Comparison of ENCODE assay signal across 23 cellular contexts in the genomic region with DNA sequence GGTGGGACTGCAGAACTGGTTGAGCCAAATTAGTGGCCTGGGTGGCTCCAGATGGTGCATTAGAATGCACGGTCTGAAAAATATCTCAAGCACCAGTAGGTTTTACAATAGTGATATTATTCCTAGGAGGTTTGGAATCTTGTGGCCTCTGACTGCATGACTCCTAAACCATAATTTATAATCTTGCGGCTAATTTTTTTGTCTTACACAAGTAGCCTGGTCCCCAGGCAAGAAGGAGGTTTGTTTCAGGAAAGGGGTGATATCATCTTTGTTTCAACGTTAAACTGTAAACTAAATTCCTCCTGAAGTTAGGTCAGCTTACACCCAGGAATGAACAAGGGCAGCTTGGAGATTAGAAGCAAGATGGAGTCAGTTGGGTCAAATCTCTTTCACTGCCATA.
DNase-seq lines count a peak whose midpoint lies in the region; ATAC-seq, FAIRE-seq and TF ChIP-seq lines count a peak whose summit lies in the region.
"Had no signal": no experiment of that assay in that cellular context is flagged by ENCODE, and none has a peak within 500 bp of the region (broad histone marks: within the 10 kb centered on the region; RNA-seq: fewer than 3 reads in every experiment).

No MANE protein-coding gene starts in this region.

- FAIRE-seq in astrocyte (lab: Jason Lieb, UNC), result no peak

- no peaks in the 10 kb centered on the region for H3K79me2 ChIP-seq in astrocyte (ENCODE audit: insufficient read depth, low read length)

- H3K4me2 ChIP-seq in astrocyte (ENCODE audit: low read length), result no peak overlapping the region
- H3K4me2 ChIP-seq: PC-9 had no signal

- H3K4me1 Mint-ChIP-seq in astrocyte (ENCODE audit: low read depth, unreplicated experiment), result peaks cover 8% of the 10 kb centered on the region
- H3K4me1 Mint-ChIP-seq: central memory CD8-positive, alpha-beta T cell; natural killer cell had no signal

- no peak overlapping the region for H3K4me3 Mint-ChIP-seq in astrocyte (ENCODE audit: unreplicated experiment)
- H3K4me3 Mint-ChIP-seq: central memory CD8-positive, alpha-beta T cell; natural killer cell had no signal

- no peaks in the 10 kb centered on the region for H3K36me3 Mint-ChIP-seq in astrocyte (ENCODE audit: low read depth, unreplicated experiment)
- H3K36me3 Mint-ChIP-seq: natural killer cell had no signal

- ATAC-seq in gastrocnemius medialis (no peak), GM18517 (IDR thresholded peaks at IDR 0.05; ENCODE audit: unreplicated experiment) (no peak)
- ATAC-seq: left colon, natural killer cell had no signal

- H3K36me3 ChIP-seq in astrocyte (ENCODE audit: insufficient read depth, low read length), result no peaks in the 10 kb centered on the region
- no peaks in the 10 kb centered on the region for H3K36me3 ChIP-seq in gastrocnemius medialis
- H3K36me3 ChIP-seq: sigmoid colon, WERI-Rb-1 had no signal

- no peaks in the 10 kb centered on the region for H4K20me1 ChIP-seq in astrocyte (ENCODE audit: insufficient read depth, low read length)

- TF ChIP-seq POLR2A in gastrocnemius medialis (IDR thresholded peaks at IDR 0.05), result no peak

- H3K4me3 ChIP-seq in AG09309 (ENCODE audit: control insufficient read depth, low read depth, low read length), result no peak overlapping the region
- H3K4me3 ChIP-seq in astrocyte (ENCODE audit: insufficient read depth, low read depth, low read length), result no peak overlapping the region
- no peak overlapping the region for H3K4me3 ChIP-seq in gastrocnemius medialis
- H3K4me3 ChIP-seq: PC-9, sigmoid colon, testis had no signal

- DNase-seq in AG09309 (ENCODE audit: low read depth), result peak; percentile 70
- DNase-seq in H4 (ENCODE audit: low spot score), result peak; percentile 85
- DNase-seq in astrocyte (ENCODE audit: low read depth), result peak; percentile 96
- peak; percentile 39 for DNase-seq in iris pigment epithelial cell (ENCODE audit: low read depth)
- DNase-seq in hypothalamus (lab: John Stamatoyannopoulos, UW), result no peak
- DNase-seq in gastrocnemius medialis, result no peak
- DNase-seq in NCI-H345 (lab: John Stamatoyannopoulos, UW), result no peak
- DNase-seq: activated CD4-positive, alpha-beta T cell treated with anti-CD3 and anti-CD28 coated beads, Interleukin-2, amount 50 U/mL, for 48 hours; amniotic stem cell; DND-41; erythroblast; KBM-7; left colon; natural killer cell; NCI-H1930; NCI-H2227 treated with DMSO at 0.1 percent for 48 hours; NCI-H774; PC-9; sigmoid colon; testis; WERI-Rb-1 had no signal

- in situ Hi-C loops in gastrocnemius medialis (cut with MboI; ENCODE audit: low sequenced_read_pairs in 4 of 4), result no loop called here

- H3K4me1 ChIP-seq in astrocyte (ENCODE audit: insufficient read depth, low read length) (no peaks in the 10 kb centered on the region), gastrocnemius medialis (no peaks in the 10 kb centered on the region)
- H3K4me1 ChIP-seq: sigmoid colon, testis had no signal

- TF ChIP-seq CTCF in AG09309 (IDR thresholded peaks at IDR 0.05; ENCODE audit: control insufficient read depth, insufficient read depth, low read depth, low read length, missing control alignments) (no peak), astrocyte (IDR thresholded peaks at IDR 0.05; ENCODE audit: insufficient read depth, low read depth, low read length) (no peak), gastrocnemius medialis (IDR thresholded peaks at IDR 0.05 in 4 of 5, conservative IDR thresholded peaks at IDR 0.05 in 1 of 5) (no peak)

- H3K27me3 ChIP-seq in astrocyte (ENCODE audit: insufficient read depth, low read length), result no peaks in the 10 kb centered on the region
- no peaks in the 10 kb centered on the region for H3K27me3 ChIP-seq in gastrocnemius medialis
- H3K27me3 ChIP-seq: sigmoid colon, testis had no signal

- H3K9me3 Mint-ChIP-seq in astrocyte (ENCODE audit: unreplicated experiment), result peaks cover 6% of the 10 kb centered on the region
- H3K9me3 Mint-ChIP-seq: central memory CD8-positive, alpha-beta T cell; natural killer cell had no signal

- intact Hi-C loops in gastrocnemius medialis (cut with DNase I; ENCODE audit: low total_unique reads), result no loop called here

- no peak overlapping the region for H3K27ac Mint-ChIP-seq in astrocyte (ENCODE audit: unreplicated experiment)
- H3K27ac Mint-ChIP-seq: natural killer cell had no signal

- peaks cover 6% of the 10 kb centered on the region for H3K27me3 Mint-ChIP-seq in astrocyte (ENCODE audit: low read depth, unreplicated experiment)

- no peak overlapping the region for H2AFZ ChIP-seq in astrocyte (ENCODE audit: low read depth, low read length)
- H2AFZ ChIP-seq: PC-9 had no signal

- no peak overlapping the region for H3K9ac ChIP-seq in astrocyte (ENCODE audit: low read length)

- H3K9me3 ChIP-seq in astrocyte (ENCODE audit: insufficient read depth, low read depth, low read length) (no peaks in the 10 kb centered on the region), gastrocnemius medialis (no peaks in the 10 kb centered on the region)
- H3K9me3 ChIP-seq: sigmoid colon, testis had no signal

- H3K27ac ChIP-seq in astrocyte (ENCODE audit: low read depth, low read length) (no peak overlapping the region), gastrocnemius medialis (no peak overlapping the region)
- H3K27ac ChIP-seq: PC-9, sigmoid colon, testis had no signal

Comparison
In these comparisons a context has a peak if more than half of its experiments do, and no peak if none do; other contexts are left out.
1. DNase-seq: peak in AG09309 (single experiment), H4 (single experiment), astrocyte (single experiment) and iris pigment epithelial cell (single experiment); none in hypothalamus (0 of 51), gastrocnemius medialis (0 of 2) and NCI-H345 (single experiment).